23 cellular contexts compared by ENCODE assay signal in the genomic region with DNA sequence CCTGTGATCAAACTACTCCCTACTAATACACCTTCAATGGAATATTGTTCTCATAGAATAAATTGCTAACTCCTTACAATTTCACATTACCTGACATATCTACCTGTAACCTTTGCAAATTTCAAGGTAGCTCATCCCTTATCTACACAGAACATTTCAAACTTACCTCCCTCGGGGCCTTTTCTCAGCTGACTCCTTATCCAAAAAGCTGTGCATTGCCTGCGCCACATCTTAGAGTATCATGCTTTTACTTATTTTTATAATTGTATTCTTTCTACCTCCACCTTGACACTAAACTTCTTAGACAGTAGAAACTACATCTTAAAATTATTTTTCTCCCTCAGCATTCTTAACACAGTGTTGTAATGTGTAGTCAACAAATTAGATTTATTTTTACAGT.
"Had no signal": no experiment of that assay in that cellular context is flagged by ENCODE, and none has a peak within 500 bp of the region (broad histone marks: within the 10 kb centered on the region; RNA-seq: fewer than 3 reads in every experiment).

No MANE protein-coding gene starts in this region.

- H3K9ac ChIP-seq: neural progenitor cell, parathyroid adenoma had no signal

- H3K4me2 ChIP-seq: neural progenitor cell had no signal

- H3K27me3 ChIP-seq: neural progenitor cell, ovary, right lobe of liver, sigmoid colon, stomach, thyroid gland, tibial nerve, upper lobe of right lung, uterus had no signal

- DNase-seq: naive thymus-derived CD4-positive, alpha-beta T cell; natural killer cell; occipital lobe; ovary; posterior cingulate gyrus; psoas muscle; right cardiac atrium; right lobe of liver; sigmoid colon; stimulated activated CD4-positive, alpha-beta T cell treated with anti-CD3 and anti-CD28 coated beads, Interleukin-15, amount 100 ng/mL, for 24 hours; stimulated activated CD4-positive, alpha-beta T cell treated with anti-CD3 and anti-CD28 coated beads, Interleukin-2, amount 100 ng/mL, for 24 hours; stimulated activated CD4-positive, alpha-beta T cell treated with anti-CD3 and anti-CD28 coated beads, Interleukin-2, amount 100 ng/mL, for 48 hours; stimulated activated CD4-positive, alpha-beta T cell treated with anti-CD3 and anti-CD28 coated beads, Interleukin-4, amount 100 ng/mL, for 24 hours; stimulated activated naive B cell treated with anti-CD40 and anti-IgM and Interleukin-4, amounts not matched to agents 10 μg/mL and 1 μg/mL and 100 μg/mL, for 72 hours; stimulated activated naive CD4-positive, alpha-beta T cell treated with Interleukin-2 at 50 U/mL for 16 hours; stomach; thyroid gland; upper lobe of right lung; uterus had no signal

- H2AFZ ChIP-seq: neural progenitor cell, parathyroid adenoma had no signal

- H3K9me3 ChIP-seq: ovary, psoas muscle, right lobe of liver, sigmoid colon, stomach, thoracic aorta, thyroid gland, tibial nerve, upper lobe of right lung, uterus had no signal

- H3K4me1 ChIP-seq: neural progenitor cell, parathyroid adenoma, psoas muscle, right lobe of liver, thyroid gland, upper lobe of right lung, uterus had no signal

- H3K36me3 ChIP-seq: neural progenitor cell, ovary, right lobe of liver, sigmoid colon, stomach, thoracic aorta, thyroid gland, tibial nerve, upper lobe of right lung, uterus had no signal

- H3K79me2 ChIP-seq: parathyroid adenoma had no signal

- H3K27ac ChIP-seq: neural progenitor cell, ovary, parathyroid adenoma, psoas muscle, right lobe of liver, sigmoid colon, stomach, thoracic aorta, thyroid gland, tibial nerve, upper lobe of right lung, uterus had no signal

- H3K4me3 ChIP-seq: neural progenitor cell, ovary, psoas muscle, right lobe of liver, sigmoid colon, stomach, thoracic aorta, thyroid gland, tibial nerve, upper lobe of right lung, uterus had no signal
